25 cellular contexts compared by ENCODE assay signal in genomic region chr5:166786889-166787288, GRCh38.
"Had no signal": no experiment of that assay in that cellular context is flagged by ENCODE, and none has a peak within 500 bp of the region (broad histone marks: within the 10 kb centered on the region; RNA-seq: fewer than 3 reads in every experiment).

No MANE protein-coding gene starts in this region.

- H3K4me3 Mint-ChIP-seq: activated CD4-positive, alpha-beta memory T cell treated with anti-CD3 and anti-CD28 coated beads, Interleukin-2, amount 10 ng/mL, durations not matched to agents 7 days and 5 days; activated CD4-positive, alpha-beta T cell treated with anti-CD3 and anti-CD28 coated beads for 36 hours; activated naive CD4-positive, alpha-beta T cell treated with anti-CD3 and anti-CD28 coated beads, Interleukin-2, amount 10 ng/mL, durations not matched to agents 7 days and 5 days; activated naive CD8-positive, alpha-beta T cell treated with anti-CD3 and anti-CD28 coated beads for 36 hours; activated T-cell treated with anti-CD3 and anti-CD28 coated beads, Interleukin-2, amount 50 U/mL, for 72 hours; T-cell had no signal

- H3K27ac ChIP-seq: SK-N-MC, WERI-Rb-1 had no signal

- H3K27ac Mint-ChIP-seq: activated CD4-positive, alpha-beta memory T cell treated with anti-CD3 and anti-CD28 coated beads, Interleukin-2, amount 10 ng/mL, durations not matched to agents 7 days and 5 days; activated CD4-positive, alpha-beta T cell treated with anti-CD3 and anti-CD28 coated beads for 36 hours; activated naive CD4-positive, alpha-beta T cell treated with anti-CD3 and anti-CD28 coated beads, Interleukin-2, amount 10 ng/mL, durations not matched to agents 7 days and 5 days; activated naive CD8-positive, alpha-beta T cell treated with anti-CD3 and anti-CD28 coated beads for 36 hours; activated T-cell treated with anti-CD3 and anti-CD28 coated beads, Interleukin-2, amount 50 U/mL, for 72 hours; activated T-helper 2 cell treated with anti-CD3 and anti-CD28 coated beads, Interferon-gamma antibody, Interleukin-2, Interleukin-4, amounts not matched to agents 10 μg/mL and 5 μg/mL and 100 μg/mL, durations not matched to agents 14 hours and 24 hours and 36 hours; T-cell had no signal

- H3K4me1 Mint-ChIP-seq: activated CD4-positive, alpha-beta memory T cell treated with anti-CD3 and anti-CD28 coated beads, Interleukin-2, amount 10 ng/mL, durations not matched to agents 7 days and 5 days; activated CD4-positive, alpha-beta T cell treated with anti-CD3 and anti-CD28 coated beads for 36 hours; activated naive CD4-positive, alpha-beta T cell treated with anti-CD3 and anti-CD28 coated beads, Interleukin-2, amount 10 ng/mL, durations not matched to agents 7 days and 5 days; activated naive CD8-positive, alpha-beta T cell treated with anti-CD3 and anti-CD28 coated beads for 36 hours; T-cell had no signal

- H3K36me3 Mint-ChIP-seq: activated naive CD4-positive, alpha-beta T cell treated with anti-CD3 and anti-CD28 coated beads, Interleukin-2, amount 10 ng/mL, durations not matched to agents 7 days and 5 days; activated naive CD8-positive, alpha-beta T cell treated with anti-CD3 and anti-CD28 coated beads for 36 hours; T-cell had no signal

- H3K27me3 Mint-ChIP-seq: activated CD4-positive, alpha-beta memory T cell treated with anti-CD3 and anti-CD28 coated beads, Interleukin-2, amount 10 ng/mL, durations not matched to agents 7 days and 5 days; activated CD4-positive, alpha-beta T cell treated with anti-CD3 and anti-CD28 coated beads for 36 hours; activated naive CD4-positive, alpha-beta T cell treated with anti-CD3 and anti-CD28 coated beads, Interleukin-2, amount 10 ng/mL, durations not matched to agents 7 days and 5 days; activated naive CD8-positive, alpha-beta T cell treated with anti-CD3 and anti-CD28 coated beads for 36 hours; T-cell had no signal

- H3K36me3 ChIP-seq: WERI-Rb-1 had no signal

- DNase-seq: activated CD4-positive, alpha-beta memory T cell treated with anti-CD3 and anti-CD28 coated beads, Interleukin-2, amount 10 ng/mL, durations not matched to agents 7 days and 5 days; activated CD4-positive, alpha-beta T cell treated with anti-CD3 and anti-CD28 coated beads for 36 hours; activated CD4-positive, alpha-beta T cell treated with anti-CD3 and anti-CD28 coated beads, Interleukin-2, amount 50 U/mL, for 1 hour; activated gamma-delta T cell treated with Interleukin-2 at 50 U/mL for 16 hours; activated naive CD4-positive, alpha-beta T cell treated with anti-CD3 and anti-CD28 coated beads, Interleukin-2, amount 10 ng/mL, durations not matched to agents 7 days and 5 days; activated naive CD8-positive, alpha-beta T cell treated with anti-CD3 and anti-CD28 coated beads for 36 hours; activated T-cell treated with anti-CD3 and anti-CD28 coated beads for 4 hours; activated T-cell treated with anti-CD3 and anti-CD28 coated beads, Interleukin-2, amount 50 U/mL, for 72 hours; Karpas-422; MM.1S; NCI-H1105; NCI-H1436; NCI-H1694 treated with DMSO at 0.1 percent for 48 hours; NCI-H2081; NCI-H510A treated with DMSO at 0.1 percent for 48 hours; NCI-H69; NK-92 treated with Interleukin-12 subunit alpha and Interleukin-12 subunit beta, amount 100 ng/mL, for 24 hours; OCI-M1; RPMI8226; T-cell; T-helper 2 cell; T1000; WERI-Rb-1 had no signal

- H3K4me3 ChIP-seq: SK-N-MC had no signal
